In genomic region chr16:68338326-68339119, GRCh38 we compare ENCODE assay signal across 1 cellular context.
TF ChIP-seq lines count a peak whose summit lies in the region.

No MANE protein-coding gene starts in this region.

TF ChIP-seq in HEK293, 187 proteins besides CTCF, POLR2A, EP300 and RAD21 (continued from another document):
- peak; percentile 45 for TF ChIP-seq PRDM10 (tag by site-specific recombination; IDR thresholded peaks at IDR 0.05)
